Comparison of ENCODE assay signal across 11 cellular contexts in the genomic region with DNA sequence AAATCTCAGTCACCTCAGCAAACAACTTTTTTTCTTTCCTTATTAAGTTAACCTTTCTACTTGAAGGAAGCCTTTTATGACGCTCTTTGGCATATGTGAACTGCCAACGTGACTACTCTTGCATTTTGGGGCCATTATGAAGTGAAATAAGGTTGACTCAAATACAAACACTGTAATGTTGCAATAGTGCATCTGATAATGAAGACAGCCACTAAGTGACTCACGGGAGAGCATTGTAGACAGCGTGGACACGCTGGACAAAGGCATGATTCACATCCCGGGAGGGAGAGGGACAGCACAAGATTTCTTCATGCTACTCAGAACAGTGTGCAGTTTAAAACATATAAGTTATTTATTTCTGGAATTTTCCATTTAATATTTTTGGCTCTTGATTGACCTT.
DNase-seq lines count a peak whose midpoint lies in the region; ATAC-seq and TF ChIP-seq lines count a peak whose summit lies in the region.
"Had no signal": no experiment of that assay in that cellular context is flagged by ENCODE, and none has a peak within 500 bp of the region (broad histone marks: within the 10 kb centered on the region; RNA-seq: fewer than 3 reads in every experiment).

No MANE protein-coding gene starts in this region.

- H3K4me3 ChIP-seq in ACC112 (ENCODE audit: low read depth, low read length) (no peak overlapping the region), astrocyte of the cerebellum (ENCODE audit: low read depth, low read length) (no peak overlapping the region), kidney epithelial cell (ENCODE audit: low read depth, low read length) (no peak overlapping the region), right atrium auricular region (no peak overlapping the region)

- TF ChIP-seq CTCF in astrocyte of the cerebellum (IDR thresholded peaks at IDR 0.05; ENCODE audit: low read depth, low read length, missing control alignments), result no peak
- no peak for TF ChIP-seq CTCF in kidney epithelial cell (IDR thresholded peaks at IDR 0.05; ENCODE audit: insufficient read depth, low read length, poor library complexity, severe bottlenecking)
- TF ChIP-seq CTCF in right atrium auricular region (IDR thresholded peaks at IDR 0.05), result no peak

- H3K36me3 ChIP-seq in ACC112 (ENCODE audit: insufficient read depth, low read length), result no peaks in the 10 kb centered on the region
- no peaks in the 10 kb centered on the region for H3K36me3 ChIP-seq in kidney epithelial cell (ENCODE audit: control insufficient read depth, insufficient read depth, low read length)
- H3K36me3 ChIP-seq in right atrium auricular region, result no peaks in the 10 kb centered on the region

- no peaks in the 10 kb centered on the region for H3K79me2 ChIP-seq in ACC112 (ENCODE audit: control insufficient read depth, insufficient read depth, low read length, unreplicated experiment)

- in situ Hi-C loops in astrocyte of the cerebellum (cut with HindIII; ENCODE audit: low sequenced_read_pairs), result loop anchor here (25.0 kb wide), 1 partner anchor 611 kb away; no protein-coding TSS in a partner anchor

- H3K9me3 ChIP-seq in right atrium auricular region, result no peaks in the 10 kb centered on the region

- H3K4me1 ChIP-seq in ACC112 (ENCODE audit: control insufficient read depth, insufficient read depth, low read length, unreplicated experiment) (peaks cover 49% of the 10 kb centered on the region), right atrium auricular region (no peaks in the 10 kb centered on the region)

- H2AFZ ChIP-seq in ACC112 (ENCODE audit: low read length, unreplicated experiment), result no peak overlapping the region

- H3K27ac ChIP-seq in ACC112 (ENCODE audit: low read depth, low read length) (peak overlapping the region; percentile 93), right atrium auricular region (no peak overlapping the region)

- DNase-seq in HPDE6-E6E7 (ENCODE audit: extremely low spot score) (peak; percentile 83), astrocyte of the cerebellum (ENCODE audit: low read depth) (peak; percentile 37), kidney epithelial cell (ENCODE audit: low read depth) (peak; percentile 93), ureter (ENCODE audit: low spot score) (no peak), right atrium auricular region (ENCODE audit: low spot score) (no peak), hippocampal formation (lab: John Stamatoyannopoulos, UW) (no peak)
- DNase-seq: activated T-cell treated with anti-CD3 and anti-CD28 coated beads for 4 hours, C1 segment of cervical spinal cord, cerebellar nuclear complex had no signal

- H3K27me3 ChIP-seq in ACC112 (ENCODE audit: insufficient read depth, low read length), result no peaks in the 10 kb centered on the region
- H3K27me3 ChIP-seq in kidney epithelial cell (ENCODE audit: control insufficient read depth, insufficient read depth, low read length), result no peaks in the 10 kb centered on the region
- no peaks in the 10 kb centered on the region for H3K27me3 ChIP-seq in right atrium auricular region

- no peak for ATAC-seq in GM21825 (IDR thresholded peaks at IDR 0.05; ENCODE audit: unreplicated experiment)

Comparison
In these comparisons a context has a peak if more than half of its experiments do, and no peak if none do; other contexts are left out.
1. DNase-seq: peak in HPDE6-E6E7 (single experiment), astrocyte of the cerebellum (single experiment) and kidney epithelial cell (single experiment); none in ureter (single experiment), right atrium auricular region (single experiment) and hippocampal formation (0 of 2).